Comparison of ENCODE assay signal across 20 cellular contexts in genomic region chr5:176780951-176781350, GRCh38. TPM values are rescaled to one million over a fixed set of nuclear protein-coding genes. Genes with fewer than 3 reads are reported as not detected.
DNase-seq lines count a peak whose midpoint lies in the region; ATAC-seq, FAIRE-seq and TF ChIP-seq lines count a peak whose summit lies in the region.
"Had no signal": no experiment of that assay in that cellular context is flagged by ENCODE, and none has a peak within 500 bp of the region (broad histone marks: within the 10 kb centered on the region; RNA-seq: fewer than 3 reads in every experiment).

No MANE protein-coding gene starts in this region.

- peaks cover 0 to 2% (median 0%) of the 10 kb centered on the region in 4 experiments; a peak in 1 of 7 replicates for H3K27me3 ChIP-seq in H1 (replicated peaks in 1 of 4; ENCODE audit: control insufficient read depth in 3 of 4, extremely low read depth in 1 of 4, insufficient read depth in 3 of 4, low read length in 3 of 4)
- H3K27me3 ChIP-seq in upper lobe of left lung = peaks cover 0 to 6% (median 2%) of the 10 kb centered on the region in 4 donors

- H3K9ac ChIP-seq in H1 (replicated peaks in 1 of 4; ENCODE audit: extremely low read depth in 1 of 4, low read depth in 3 of 4, low read length in 3 of 4) = no peak overlapping the region

- H3K18ac ChIP-seq in H1 (ENCODE audit: extremely low read depth, low read length) = no peak overlapping the region

- H3K56ac ChIP-seq in H1 (replicated peaks; ENCODE audit: insufficient read length, low read depth, low read length) = no peak overlapping the region

- 94% methylated on average over 15 of the region's 15 CpGs; no CpG with 5 or more reads in 1 of the 2 experiments for WGBS in H1 (ENCODE audit: extremely low coverage in 1 of 2, insufficient coverage in 1 of 2, insufficient read length in 1 of 2, insufficient replicate concordance in 2 of 2, low coverage in 1 of 2, low lambda C conversion rate in 2 of 2, missing lambda C conversion rate in 1 of 2), 2 experiments
- WGBS in upper lobe of left lung, 2 donors = 42 to 43% methylated on average over 15 of the region's 15 CpGs

- H3K4me1 Mint-ChIP-seq in T-helper 1 cell treated with Interleukin-12 subunit alpha and Interleukin-12 subunit beta and Interleukin-4 antibody, amounts not matched to agents 30 μg/mL and 1 μg/mL, for 36 hours (ENCODE audit: low read depth) = peaks cover 11% of the 10 kb centered on the region
- H3K4me1 Mint-ChIP-seq in activated naive CD4-positive, alpha-beta T cell treated with anti-CD3 and anti-CD28 coated beads for 36 hours (ENCODE audit: low read depth) = no peaks in the 10 kb centered on the region

- H2BK5ac ChIP-seq in H1 (ENCODE audit: low read depth, low read length) = no peak overlapping the region

- H3K4ac ChIP-seq in H1 (replicated peaks; ENCODE audit: insufficient read length, low read depth, low read length) = no peak overlapping the region

- no peaks in the 10 kb centered on the region for H3K79me1 ChIP-seq in H1 (ENCODE audit: low read depth, low read length)

- no peaks in the 10 kb centered on the region; the same call in 1 of the 2 replicates for H3K23me2 ChIP-seq in H1 (ENCODE audit: low read depth, low read length)

- POLR2A ChIA-PET in H1 (lab: Charles Lee; ENCODE audit: partially characterized antibody) = interaction anchor here (1.1 kb wide), 1 partner anchor 36 kb away, joined by 3 read pairs; no protein-coding TSS in a partner anchor

- H3K9me3 ChIP-seq in H1 (ENCODE audit: insufficient read depth in 2 of 2, low read depth in 1 of 2, low read length in 1 of 2) (no peaks in the 10 kb centered on the region), upper lobe of left lung (no peaks in the 10 kb centered on the region)
- H3K9me3 ChIP-seq: mucosa of descending colon had no signal

- no peak for TF ChIP-seq RAD21 in H1 (IDR thresholded peaks at IDR 0.05 in 1 of 2, conservative IDR thresholded peaks at IDR 0.05 in 1 of 2; ENCODE audit: low read depth in 2 of 2, low read length in 2 of 2)

- intact Hi-C loops in activated naive CD4-positive, alpha-beta T cell treated with anti-CD3 and anti-CD28 coated beads for 36 hours (cut with micrococcal nuclease) = no loop called here

- FAIRE-seq in H1 (lab: Jason Lieb, UNC) = no peak

- no peak overlapping the region for H3K23ac ChIP-seq in H1 (ENCODE audit: insufficient read length)

- H3K4me1 ChIP-seq in H1 (replicated peaks in 1 of 4; ENCODE audit: control insufficient read depth in 3 of 4, insufficient read depth in 4 of 4, low read length in 3 of 4) = peaks cover 0 to 16% (median 12%) of the 10 kb centered on the region in 4 experiments; a peak in 6 of 7 replicates
- peaks cover 0 to 12% (median 6%) of the 10 kb centered on the region in 4 donors for H3K4me1 ChIP-seq in upper lobe of left lung

- peak overlapping the region; percentile 30; the same call in 1 of the 2 replicates for H4K8ac ChIP-seq in H1 (ENCODE audit: extremely low read depth, insufficient read depth, low read length)

- TF ChIP-seq CTCF in H1 (IDR thresholded peaks at IDR 0.05; ENCODE audit: control extremely low read depth in 1 of 3, insufficient read depth in 1 of 3, low read depth in 1 of 3, low read length in 3 of 3) (no peak), upper lobe of left lung (IDR thresholded peaks at IDR 0.05) (no peak)

- no peak overlapping the region for H3K4me3 Mint-ChIP-seq in T-helper 1 cell treated with Interleukin-12 subunit alpha and Interleukin-12 subunit beta and Interleukin-4 antibody, amounts not matched to agents 30 μg/mL and 1 μg/mL, for 36 hours
- H3K4me3 Mint-ChIP-seq in activated naive CD4-positive, alpha-beta T cell treated with anti-CD3 and anti-CD28 coated beads for 36 hours = no peak overlapping the region
- H3K4me3 Mint-ChIP-seq: CD8-positive, alpha-beta T cell; T-helper 2 cell treated with Interferon-gamma antibody and Interleukin-4, amounts not matched to agents 5 μg/mL and 100 μg/mL, for 36 hours had no signal

- H3K27ac ChIP-seq in H1 (ENCODE audit: low read depth, low read length) (no peak overlapping the region), upper lobe of left lung (no peak overlapping the region)
- H3K27ac ChIP-seq: HL-60 had no signal

- H3K27ac Mint-ChIP-seq in T-helper 1 cell treated with Interleukin-12 subunit alpha and Interleukin-12 subunit beta and Interleukin-4 antibody, amounts not matched to agents 30 μg/mL and 1 μg/mL, for 36 hours = peak overlapping the region; percentile 74
- no peak overlapping the region for H3K27ac Mint-ChIP-seq in activated naive CD4-positive, alpha-beta T cell treated with anti-CD3 and anti-CD28 coated beads for 36 hours
- H3K27ac Mint-ChIP-seq: CD8-positive, alpha-beta T cell; T-helper 2 cell treated with Interferon-gamma antibody and Interleukin-4, amounts not matched to agents 5 μg/mL and 100 μg/mL, for 36 hours had no signal

- TF ChIP-seq POLR2A in H1 (IDR thresholded peaks at IDR 0.05; ENCODE audit: control extremely low read depth in 1 of 2, low read depth in 2 of 2, low read length in 2 of 2) (no peak), upper lobe of left lung (IDR thresholded peaks at IDR 0.05) (no peak)

- peaks cover 7% of the 10 kb centered on the region for H3K27me3 Mint-ChIP-seq in T-helper 1 cell treated with Interleukin-12 subunit alpha and Interleukin-12 subunit beta and Interleukin-4 antibody, amounts not matched to agents 30 μg/mL and 1 μg/mL, for 36 hours (ENCODE audit: low read depth)
- peaks cover 11% of the 10 kb centered on the region for H3K27me3 Mint-ChIP-seq in activated naive CD4-positive, alpha-beta T cell treated with anti-CD3 and anti-CD28 coated beads for 36 hours (ENCODE audit: low read depth)

- no peak overlapping the region for H2AFZ ChIP-seq in H1 (ENCODE audit: low read length)

- DNase-seq in T-helper 1 cell (no peak), H1 (ENCODE audit: low read depth in 1 of 2, low spot score in 2 of 2) (no peak), medulla oblongata (ENCODE audit: extremely low spot score) (peak; percentile 2), upper lobe of left lung (peak; percentile 21 to 22)
- no peak for DNase-seq in activated naive CD4-positive, alpha-beta T cell treated with anti-CD3 and anti-CD28 coated beads for 36 hours
- DNase-seq: activated CD4-positive, alpha-beta T cell treated with anti-CD3 and anti-CD28 coated beads for 1 hour; activated naive CD4-positive, alpha-beta T cell treated with Interleukin-2 at 50 U/mL for 16 hours; CD8-positive, alpha-beta T cell; KG1; SIG-M5; stimulated activated naive CD4-positive, alpha-beta T cell had no signal

- H2AK5ac ChIP-seq in H1 (ENCODE audit: low read depth, low read length) = no peak overlapping the region

- no peaks in the 10 kb centered on the region for H3K9me3 Mint-ChIP-seq in T-helper 1 cell treated with Interleukin-12 subunit alpha and Interleukin-12 subunit beta and Interleukin-4 antibody, amounts not matched to agents 30 μg/mL and 1 μg/mL, for 36 hours
- no peaks in the 10 kb centered on the region for H3K9me3 Mint-ChIP-seq in activated naive CD4-positive, alpha-beta T cell treated with anti-CD3 and anti-CD28 coated beads for 36 hours
- H3K9me3 Mint-ChIP-seq: CD8-positive, alpha-beta T cell; T-helper 2 cell treated with Interferon-gamma antibody and Interleukin-4, amounts not matched to agents 5 μg/mL and 100 μg/mL, for 36 hours had no signal

- no peak overlapping the region for H3K14ac ChIP-seq in H1 (ENCODE audit: insufficient read length)

- no peak overlapping the region for H4K91ac ChIP-seq in H1 (replicated peaks; ENCODE audit: insufficient read length, low read length)

- H2BK120ac ChIP-seq in H1 (replicated peaks; ENCODE audit: low read depth, low read length) = no peak overlapping the region

- CTCF ChIA-PET in H1 (lab: Charles Lee; ENCODE audit: partially characterized antibody) = interaction anchor here (1.1 to 1.4 kb wide), 5 partner anchors 8 to 120 kb away, joined by 3 to 8 read pairs (median 4); no protein-coding TSS in a partner anchor
- CTCF ChIA-PET in activated naive CD4-positive, alpha-beta T cell treated with anti-CD3 and anti-CD28 coated beads for 36 hours (lab: Charles Lee) = no interaction called here

- ATAC-seq in upper lobe of left lung (ENCODE audit: low FRiP score in 2 of 2) (no peak), GM18907 (IDR thresholded peaks at IDR 0.05; ENCODE audit: unreplicated experiment) (no peak), GM18517 (IDR thresholded peaks at IDR 0.05; ENCODE audit: unreplicated experiment) (no peak)
- ATAC-seq: CD8-positive, alpha-beta T cell; esophagus mucosa; mucosa of descending colon had no signal

- H2BK12ac ChIP-seq in H1 (ENCODE audit: low read depth, low read length) = no peak overlapping the region

- H2BK20ac ChIP-seq in H1 (ENCODE audit: low read length) = 0 out of 2 replicates have a peak overlapping the region, but pooled peaks have one; percentile 34

- H3K36me3 ChIP-seq in H1 (ENCODE audit: control insufficient read depth in 2 of 4, insufficient read depth in 4 of 4, low read length in 3 of 4) (no peaks in the 10 kb centered on the region), upper lobe of left lung (no peaks in the 10 kb centered on the region)

- TF ChIP-seq EP300 in H1 (IDR thresholded peaks at IDR 0.05; ENCODE audit: borderline replicate concordance in 1 of 2, low read depth in 2 of 2, low read length in 2 of 2) (no peak), upper lobe of left lung (IDR thresholded peaks at IDR 0.05) (no peak)

- no peak overlapping the region for H4K5ac ChIP-seq in H1 (ENCODE audit: insufficient read length, low read depth, low read length)

- H3K4me2 ChIP-seq in H1 (ENCODE audit: insufficient read depth in 1 of 2, low read depth in 2 of 2, low read length in 2 of 2) = no peak overlapping the region

- no peak overlapping the region for H3K4me3 ChIP-seq in H1 (ENCODE audit: extremely low read depth in 1 of 4, insufficient read depth in 2 of 4, low read depth in 3 of 4, low read length in 4 of 4)
- no peak overlapping the region for H3K4me3 ChIP-seq in upper lobe of left lung
- H3K4me3 ChIP-seq: dorsolateral prefrontal cortex, mucosa of descending colon had no signal

- H2BK15ac ChIP-seq in H1 (ENCODE audit: low read length) = peak overlapping the region; percentile 18; the same call in 1 of the 2 replicates

- H3K36me3 Mint-ChIP-seq in T-helper 1 cell treated with Interleukin-12 subunit alpha and Interleukin-12 subunit beta and Interleukin-4 antibody, amounts not matched to agents 30 μg/mL and 1 μg/mL, for 36 hours (ENCODE audit: low read depth) = no peaks in the 10 kb centered on the region
- H3K36me3 Mint-ChIP-seq in activated naive CD4-positive, alpha-beta T cell treated with anti-CD3 and anti-CD28 coated beads for 36 hours (ENCODE audit: low read depth) = no peaks in the 10 kb centered on the region
- H3K36me3 Mint-ChIP-seq: CD8-positive, alpha-beta T cell had no signal

- no peaks in the 10 kb centered on the region for H4K20me1 ChIP-seq in H1 (replicated peaks in 1 of 2; ENCODE audit: control insufficient read depth in 1 of 2, insufficient read depth in 2 of 2, low read length in 2 of 2)

- no peaks in the 10 kb centered on the region for H3K79me2 ChIP-seq in H1 (ENCODE audit: control insufficient read depth in 1 of 2, insufficient read depth in 2 of 2, low read length in 2 of 2)

RNA-seq across cellular contexts. Expression of gene UNC5A, which starts 29.4 kb away (rescaled TPM):
- total RNA-seq in H1 (2021; fragmentation: NEBNext Ultra II Directional; extraction: Animal tissue kit (Norgen Biotek cat#: 25700)) = 4.0 and 4.1 TPM in 2 replicates
- polyA plus RNA-seq in H1 (2011; rRNA removed) = 7.6 and 11.1 TPM in 2 replicates
- polyA plus RNA-seq in H1 (2011; cell fraction: cytosol; rRNA removed) = 5.5 TPM
- polyA plus RNA-seq in H1 (2011; cell fraction: nucleus; rRNA removed) = 11.1 TPM
- 4.2 to 10.8 TPM (median 8.7 TPM) in 4 replicates for polyA plus RNA-seq in H1 (2012, experiment 1 of 2)
- 5.7 TPM for polyA plus RNA-seq in H1 (2012, experiment 2 of 2)
- 3.8 TPM for polyA plus RNA-seq in H1 (2013, experiment 1 of 2)
- polyA plus RNA-seq in H1 (2013, experiment 2 of 2) = 4.2 TPM
- polyA minus RNA-seq in H1 (2011; rRNA and poly(A)+ RNA removed) = 4.4 and 5.4 TPM in 2 replicates
- 5.1 TPM for polyA minus RNA-seq in H1 (2011; cell fraction: cytosol; rRNA and poly(A)+ RNA removed)
- polyA minus RNA-seq in H1 (2011; cell fraction: nucleus; rRNA and poly(A)+ RNA removed) = 4.8 TPM
- 1 to 10 TPM in 1 of 6 donors, under 1 TPM in 4, not detected in 1; 0.20 to 1.0 (median 0.39) TPM for total RNA-seq in upper lobe of left lung
- not detected for total RNA-seq in activated naive CD4-positive, alpha-beta T cell treated with anti-CD3 and anti-CD28 coated beads for 36 hours
- total RNA-seq: CD8-positive, alpha-beta T cell; esophagus mucosa; osteoblast had no signal

Comparison
In these comparisons a context has a peak if more than half of its experiments do, and no peak if none do; other contexts are left out.
1. DNase-seq: peak in medulla oblongata (single experiment) and upper lobe of left lung (2 of 2); none in T-helper 1 cell (0 of 5), H1 (0 of 2) and activated naive CD4-positive, alpha-beta T cell treated with anti-CD3 and anti-CD28 coated beads for 36 hours (single experiment).